In the genomic region with DNA sequence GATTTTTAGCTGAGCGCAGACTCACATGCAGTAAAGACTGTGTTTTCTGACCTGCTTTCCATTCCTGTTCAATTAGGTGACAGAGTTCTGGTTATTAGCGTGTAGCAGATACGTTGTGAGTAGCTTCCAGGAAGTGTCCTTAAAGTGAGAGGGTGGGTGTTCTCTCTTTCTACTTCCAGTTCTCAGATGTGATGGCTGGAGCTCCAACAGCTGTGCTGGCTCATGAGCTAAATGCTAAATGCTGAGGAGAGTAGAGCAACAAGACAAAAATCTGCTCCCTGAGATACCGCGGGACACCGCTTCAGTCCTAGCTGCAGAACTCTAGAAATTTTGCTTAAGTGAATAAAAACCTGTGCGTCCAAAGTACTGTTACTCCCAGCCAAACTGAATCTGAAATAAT, we compare ENCODE assay signal across 2 cellular contexts.
TF ChIP-seq lines count a peak whose summit lies in the region.

No MANE protein-coding gene starts in this region.

TF ChIP-seq in GM23338, 12 proteins besides CTCF, POLR2A, EP300 and RAD21:
- TF ChIP-seq, protein P1, sequence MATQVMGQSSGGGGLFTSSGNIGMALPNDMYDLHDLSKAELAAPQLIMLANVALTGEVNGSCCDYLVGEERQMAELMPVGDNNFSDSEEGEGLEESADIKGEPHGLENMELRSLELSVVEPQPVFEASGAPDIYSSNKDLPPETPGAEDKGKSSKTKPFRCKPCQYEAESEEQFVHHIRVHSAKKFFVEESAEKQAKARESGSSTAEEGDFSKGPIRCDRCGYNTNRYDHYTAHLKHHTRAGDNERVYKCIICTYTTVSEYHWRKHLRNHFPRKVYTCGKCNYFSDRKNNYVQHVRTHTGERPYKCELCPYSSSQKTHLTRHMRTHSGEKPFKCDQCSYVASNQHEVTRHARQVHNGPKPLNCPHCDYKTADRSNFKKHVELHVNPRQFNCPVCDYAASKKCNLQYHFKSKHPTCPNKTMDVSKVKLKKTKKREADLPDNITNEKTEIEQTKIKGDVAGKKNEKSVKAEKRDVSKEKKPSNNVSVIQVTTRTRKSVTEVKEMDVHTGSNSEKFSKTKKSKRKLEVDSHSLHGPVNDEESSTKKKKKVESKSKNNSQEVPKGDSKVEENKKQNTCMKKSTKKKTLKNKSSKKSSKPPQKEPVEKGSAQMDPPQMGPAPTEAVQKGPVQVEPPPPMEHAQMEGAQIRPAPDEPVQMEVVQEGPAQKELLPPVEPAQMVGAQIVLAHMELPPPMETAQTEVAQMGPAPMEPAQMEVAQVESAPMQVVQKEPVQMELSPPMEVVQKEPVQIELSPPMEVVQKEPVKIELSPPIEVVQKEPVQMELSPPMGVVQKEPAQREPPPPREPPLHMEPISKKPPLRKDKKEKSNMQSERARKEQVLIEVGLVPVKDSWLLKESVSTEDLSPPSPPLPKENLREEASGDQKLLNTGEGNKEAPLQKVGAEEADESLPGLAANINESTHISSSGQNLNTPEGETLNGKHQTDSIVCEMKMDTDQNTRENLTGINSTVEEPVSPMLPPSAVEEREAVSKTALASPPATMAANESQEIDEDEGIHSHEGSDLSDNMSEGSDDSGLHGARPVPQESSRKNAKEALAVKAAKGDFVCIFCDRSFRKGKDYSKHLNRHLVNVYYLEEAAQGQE (IDR thresholded peaks at IDR 0.05; ENCODE audit: unreplicated experiment): no peak

TF ChIP-seq in K562, 482 proteins besides CTCF, POLR2A, EP300 and RAD21 (continued from another document):
- TF ChIP-seq, protein P2, sequence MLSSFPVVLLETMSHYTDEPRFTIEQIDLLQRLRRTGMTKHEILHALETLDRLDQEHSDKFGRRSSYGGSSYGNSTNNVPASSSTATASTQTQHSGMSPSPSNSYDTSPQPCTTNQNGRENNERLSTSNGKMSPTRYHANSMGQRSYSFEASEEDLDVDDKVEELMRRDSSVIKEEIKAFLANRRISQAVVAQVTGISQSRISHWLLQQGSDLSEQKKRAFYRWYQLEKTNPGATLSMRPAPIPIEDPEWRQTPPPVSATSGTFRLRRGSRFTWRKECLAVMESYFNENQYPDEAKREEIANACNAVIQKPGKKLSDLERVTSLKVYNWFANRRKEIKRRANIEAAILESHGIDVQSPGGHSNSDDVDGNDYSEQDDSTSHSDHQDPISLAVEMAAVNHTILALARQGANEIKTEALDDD (IDR thresholded peaks at IDR 0.05): no peak
- TF ChIP-seq GABPA (tag; conservative IDR thresholded peaks at IDR 0.05; ENCODE audit: low read depth) (no peak), NR2F6 (CRISPR knock-in tag; IDR thresholded peaks at IDR 0.05) (no peak), TBP (optimal IDR thresholded peaks at IDR 0.05; ENCODE audit: low read depth, low read length) (no peak), RNF2 (IDR thresholded peaks at IDR 0.05) (no peak), SFPQ (IDR thresholded peaks at IDR 0.05; ENCODE audit: low read depth, low read length) (no peak), ZNF408 (CRISPR knock-in tag; IDR thresholded peaks at IDR 0.05; ENCODE audit: low read depth) (no peak), KLF16 (IDR thresholded peaks at IDR 0.05) (no peak), POLR2AphosphoS2 (IDR thresholded peaks at IDR 0.05; ENCODE audit: low read length) (no peak), HOXB6 (CRISPR knock-in tag; IDR thresholded peaks at IDR 0.05; ENCODE audit: borderline replicate concordance) (no peak), KDM5B (IDR thresholded peaks at IDR 0.05; ENCODE audit: insufficient replicate concordance, low read depth, low read length) (no peak)
TF ChIP-seq in K562: peak in this region for 0.
